11 cellular contexts compared by ENCODE assay signal in genomic region chr12:57741413-57741789, GRCh38. TPM values are rescaled to one million over a fixed set of nuclear protein-coding genes. Genes with fewer than 3 reads are reported as not detected.
A peak's percentile ranks its signal among the peaks of the same experiment; 100 is the strongest.
DNase-seq lines count a peak whose midpoint lies in the region; FAIRE-seq and TF ChIP-seq lines count a peak whose summit lies in the region.
"Had no signal": no experiment of that assay in that cellular context is flagged by ENCODE, and none has a peak within 500 bp of the region (broad histone marks: within the 10 kb centered on the region; RNA-seq: fewer than 3 reads in every experiment).

No MANE protein-coding gene starts in this region.

- no peak overlapping the region for H3K9ac ChIP-seq in H1 (replicated peaks in 1 of 4; ENCODE audit: extremely low read depth in 1 of 4, low read depth in 3 of 4, low read length in 3 of 4)

- no peak overlapping the region for H4K8ac ChIP-seq in H1 (ENCODE audit: extremely low read depth, insufficient read depth, low read length)

- no peak overlapping the region for H3K4me3 Mint-ChIP-seq in MCF 10A (ENCODE audit: unreplicated experiment)

- FAIRE-seq in H1 (lab: Jason Lieb, UNC) = no peak

- H3K79me2 ChIP-seq in OCI-LY7 (ENCODE audit: insufficient read depth, low read depth, low read length) (peaks cover 14% of the 10 kb centered on the region; the same call in 1 of the 2 replicates), H1 (ENCODE audit: control insufficient read depth in 1 of 2, insufficient read depth in 2 of 2, low read length in 2 of 2) (no peaks in the 10 kb centered on the region)

- H2BK5ac ChIP-seq in H1 (ENCODE audit: low read depth, low read length) = no peak overlapping the region

- no peaks in the 10 kb centered on the region for H3K36me3 ChIP-seq in breast epithelium
- peaks cover 15% of the 10 kb centered on the region for H3K36me3 ChIP-seq in OCI-LY7 (ENCODE audit: insufficient read depth, low read length)
- peaks cover 0 to 10% (median 5%) of the 10 kb centered on the region in 4 experiments; a peak in 5 of 8 replicates for H3K36me3 ChIP-seq in H1 (ENCODE audit: control insufficient read depth in 2 of 4, insufficient read depth in 4 of 4, low read length in 3 of 4)
- peaks cover 0 to 3% (median 1%) of the 10 kb centered on the region in 4 donors for H3K36me3 ChIP-seq in stomach

- no peak overlapping the region for H3K23ac ChIP-seq in H1 (ENCODE audit: insufficient read length)

- CTCF ChIA-PET in MCF 10A (lab: Yijun Ruan, JAX) = interaction anchor here (0.6 to 1.6 kb wide), 4 partner anchors 10 to 270 kb away, joined by 3 to 11 read pairs (median 4); no protein-coding TSS in a partner anchor
- CTCF ChIA-PET in OCI-LY7 (lab: Charles Lee; ENCODE audit: unreplicated experiment) = interaction anchor here (0.6 kb wide), 1 partner anchor 38 kb away, joined by 3 read pairs; no protein-coding TSS in a partner anchor
- CTCF ChIA-PET in H1 (lab: Charles Lee; ENCODE audit: partially characterized antibody) = interaction anchor here (0.6 to 11.2 kb wide), 14 partner anchors 8 to 222 kb away, joined by 3 to 149 read pairs (median 4); partner anchors contain the start of genes ARHGEF25, DDIT3 and OS9

- no peak overlapping the region for H4K5ac ChIP-seq in H1 (ENCODE audit: insufficient read length, low read depth, low read length)

- H2BK120ac ChIP-seq in H1 (replicated peaks; ENCODE audit: low read depth, low read length) = no peak overlapping the region

- no peak for TF ChIP-seq RAD21 in H1 (IDR thresholded peaks at IDR 0.05 in 1 of 2, conservative IDR thresholded peaks at IDR 0.05 in 1 of 2; ENCODE audit: low read depth in 2 of 2, low read length in 2 of 2)

- POLR2A ChIA-PET in MCF 10A (lab: Yijun Ruan, JAX) (interaction anchor here (1.6 to 1.8 kb wide), 2 partner anchors 15 to 47 kb away, joined by 4 read pairs; no protein-coding TSS in a partner anchor), OCI-LY7 (lab: Charles Lee) (interaction anchor here (0.6 to 1.8 kb wide), 6 partner anchors 9 to 1928 kb away, joined by 3 to 5 read pairs (median 4); partner anchors contain the start of gene DCTN2), H1 (lab: Charles Lee; ENCODE audit: partially characterized antibody) (interaction anchor here (1.0 to 3.9 kb wide), 7 partner anchors 9 to 133 kb away, joined by 3 to 25 read pairs (median 4); partner anchors contain the start of genes CDK4, EEF1AKMT3 and METTL1)

- H3K9me3 ChIP-seq in breast epithelium (no peaks in the 10 kb centered on the region), OCI-LY7 (ENCODE audit: low read length) (no peaks in the 10 kb centered on the region), H1 (ENCODE audit: insufficient read depth in 2 of 2, low read depth in 1 of 2, low read length in 1 of 2) (no peaks in the 10 kb centered on the region; a peak in 1 of 4 replicates), stomach (no peaks in the 10 kb centered on the region)

- peak overlapping the region; percentile 62; the same call in 1 of the 2 replicates for H2BK15ac ChIP-seq in H1 (ENCODE audit: low read length)

- WGBS in H1 (ENCODE audit: extremely low coverage in 1 of 2, insufficient coverage in 1 of 2, insufficient read length in 1 of 2, insufficient replicate concordance in 2 of 2, low coverage in 1 of 2, low lambda C conversion rate in 2 of 2, missing lambda C conversion rate in 1 of 2), 2 experiments = 77% methylated on average over 1 of the region's 1 CpG; no CpG with 5 or more reads in 1 of the 2 experiments
- WGBS in stomach, 5 donors = 56 to 81% (median 69%) methylated on average over 1 of the region's 1 CpG

- H3K4me2 ChIP-seq in OCI-LY7 (ENCODE audit: low read length) = peak overlapping the region; percentile 93
- peak overlapping the region in 1 of 2 experiments; percentile 23; a peak in 1 of 4 replicates for H3K4me2 ChIP-seq in H1 (ENCODE audit: insufficient read depth in 1 of 2, low read depth in 2 of 2, low read length in 2 of 2)

- no TSS peak for BruUV-seq in MCF 10A (replicated peaks; lab: Mats Ljungman, UMichigan)
- BruUV-seq in OCI-LY7 (replicated peaks; lab: Mats Ljungman, UMichigan) = no TSS peak

- H3K56ac ChIP-seq in H1 (replicated peaks; ENCODE audit: insufficient read length, low read depth, low read length) = no peak overlapping the region

- H3K9me3 Mint-ChIP-seq in MCF 10A (ENCODE audit: unreplicated experiment) = no peaks in the 10 kb centered on the region

- no peak overlapping the region for H2BK20ac ChIP-seq in H1 (ENCODE audit: low read length)

- H3K4me1 Mint-ChIP-seq in MCF 10A (ENCODE audit: insufficient read depth, unreplicated experiment) = peaks cover 17% of the 10 kb centered on the region

- no peak overlapping the region for H3K4ac ChIP-seq in H1 (replicated peaks; ENCODE audit: insufficient read length, low read depth, low read length)

- no peak overlapping the region for H4K91ac ChIP-seq in H1 (replicated peaks; ENCODE audit: insufficient read length, low read length)

- TF ChIP-seq EP300 in H1 (IDR thresholded peaks at IDR 0.05; ENCODE audit: borderline replicate concordance in 1 of 2, low read depth in 2 of 2, low read length in 2 of 2) = no peak
- no peak for TF ChIP-seq EP300 in stomach (IDR thresholded peaks at IDR 0.05)

- no peak overlapping the region for H2BK12ac ChIP-seq in H1 (ENCODE audit: low read depth, low read length)

- peaks cover 42% of the 10 kb centered on the region for H3K27me3 Mint-ChIP-seq in MCF 10A (ENCODE audit: insufficient read depth, unreplicated experiment)

- H2AFZ ChIP-seq in OCI-LY7 (ENCODE audit: low read length) (peak overlapping the region; percentile 66; the same call in 1 of the 2 replicates), H1 (ENCODE audit: low read length) (no peak overlapping the region)

- peaks cover 17 to 30% of the 10 kb centered on the region in 2 donors for H3K27me3 ChIP-seq in breast epithelium
- peaks cover 33 to 54% (median 50%) of the 10 kb centered on the region in 4 experiments for H3K27me3 ChIP-seq in H1 (replicated peaks in 1 of 4; ENCODE audit: control insufficient read depth in 3 of 4, extremely low read depth in 1 of 4, insufficient read depth in 3 of 4, low read length in 3 of 4)
- H3K27me3 ChIP-seq in stomach = peaks cover 15 to 71% (median 42%) of the 10 kb centered on the region in 3 donors

- no peaks in the 10 kb centered on the region for H3K9me2 ChIP-seq in OCI-LY7 (ENCODE audit: insufficient read depth, low read length)

- intact Hi-C loops in breast epithelium (cut with DNase I; ENCODE audit: low total_unique reads) (no loop called here), MCF 10A (cut with micrococcal nuclease) (no loop called here), OCI-LY7 (cut with micrococcal nuclease; ENCODE audit: unreplicated experiment) (loop anchor here (5.0 kb wide), 1 partner anchor 264 kb away; the partner anchor contains the start of gene ARHGAP9), stomach (cut with DNase I; ENCODE audit: low total_unique reads) (no loop called here)

- H3K27ac ChIP-seq in breast epithelium = no peak overlapping the region
- peak overlapping the region; percentile 45 for H3K27ac ChIP-seq in OCI-LY7 (ENCODE audit: low read depth, low read length, poor library complexity, severe bottlenecking)
- H3K27ac ChIP-seq in H1 (ENCODE audit: low read depth, low read length) = no peak overlapping the region
- peak overlapping the region in 4 of 5 donors; percentile 0 to 71 (median 29) for H3K27ac ChIP-seq in stomach

- H3K23me2 ChIP-seq in H1 (ENCODE audit: low read depth, low read length) = peaks cover 6% of the 10 kb centered on the region

- TF ChIP-seq POLR2A in breast epithelium (IDR thresholded peaks at IDR 0.05) (no peak), H1 (IDR thresholded peaks at IDR 0.05; ENCODE audit: control extremely low read depth in 1 of 2, low read depth in 2 of 2, low read length in 2 of 2) (no peak), stomach (IDR thresholded peaks at IDR 0.05) (no peak)

- no peak overlapping the region for H2AK5ac ChIP-seq in H1 (ENCODE audit: low read depth, low read length)

- H3K18ac ChIP-seq in H1 (ENCODE audit: extremely low read depth, low read length) = no peak overlapping the region

- H3K36me3 Mint-ChIP-seq in MCF 10A (ENCODE audit: insufficient read depth, unreplicated experiment) = peaks cover 15% of the 10 kb centered on the region

- H4K20me1 ChIP-seq in OCI-LY7 (ENCODE audit: insufficient read depth, low read length) = no peaks in the 10 kb centered on the region
- peaks cover 0 to 6% of the 10 kb centered on the region in 2 experiments for H4K20me1 ChIP-seq in H1 (replicated peaks in 1 of 2; ENCODE audit: control insufficient read depth in 1 of 2, insufficient read depth in 2 of 2, low read length in 2 of 2)

- H3K4me1 ChIP-seq in breast epithelium (peaks cover 9 to 20% of the 10 kb centered on the region in 2 donors), OCI-LY7 (ENCODE audit: insufficient read depth, low read length, poor library complexity, severe bottlenecking) (peaks cover 47% of the 10 kb centered on the region), H1 (replicated peaks in 1 of 4; ENCODE audit: control insufficient read depth in 3 of 4, insufficient read depth in 4 of 4, low read length in 3 of 4) (peaks cover 0 to 28% (median 14%) of the 10 kb centered on the region in 4 experiments; a peak in 6 of 7 replicates), stomach (peaks cover 36 to 64% (median 47%) of the 10 kb centered on the region in 4 donors)

- H3K27ac Mint-ChIP-seq in MCF 10A (ENCODE audit: low read depth, unreplicated experiment) = no peak overlapping the region

- TF ChIP-seq CTCF in breast epithelium (IDR thresholded peaks at IDR 0.05) (no peak), MCF 10A (IDR thresholded peaks at IDR 0.05; ENCODE audit: unreplicated experiment) (no peak), OCI-LY7 (conservative IDR thresholded peaks at IDR 0.05; ENCODE audit: low read length) (no peak), H1 (IDR thresholded peaks at IDR 0.05; ENCODE audit: control extremely low read depth in 1 of 3, insufficient read depth in 1 of 3, low read depth in 1 of 3, low read length in 3 of 3) (no peak), stomach (IDR thresholded peaks at IDR 0.05) (no peak)

- H3K14ac ChIP-seq in H1 (ENCODE audit: insufficient read length) = no peak overlapping the region

- DNase-seq in breast epithelium (ENCODE audit: low spot score in 2 of 2) (no peak), MCF 10A (ENCODE audit: unreplicated experiment) (no peak), OCI-LY7 (ENCODE audit: low spot score) (no peak), H1 (ENCODE audit: low read depth in 1 of 2, low spot score in 2 of 2) (no peak), stomach (no peak), activated gamma-delta T cell treated with Interleukin-2 at 50 U/mL for 16 hours (no peak), cortex of kidney (lab: John Stamatoyannopoulos, UW) (no peak), NOMO-1 treated with DMSO at 0.1 percent for 48 hours (lab: John Stamatoyannopoulos, UW; ENCODE audit: unreplicated experiment) (no peak)
- DNase-seq: NCI-H1417 treated with DMSO at 0.1 percent for 48 hours, T1000 had no signal

- H3K79me1 ChIP-seq in H1 (ENCODE audit: low read depth, low read length) = peaks cover 6% of the 10 kb centered on the region

- H3K4me3 ChIP-seq in breast epithelium (peak overlapping the region in 2 of 3 donors; percentile 15 to 40), OCI-LY7 (ENCODE audit: low read depth, low read length, poor library complexity, severe bottlenecking) (peak overlapping the region; percentile 80), H1 (ENCODE audit: extremely low read depth in 1 of 4, insufficient read depth in 2 of 4, low read depth in 3 of 4, low read length in 4 of 4) (no peak overlapping the region), stomach (peak overlapping the region; percentile 11 to 41 (median 36))
- H3K4me3 ChIP-seq: lung had no signal

RNA-seq across cellular contexts. Expression of gene AGAP2, which starts 2.9 kb away (rescaled TPM):
- total RNA-seq in breast epithelium (1 to 10 TPM; 1.2 to 1.8 (median 1.6) TPM), MCF 10A (2022) (0.19 TPM in 1 of 2 replicates, not detected in the other), OCI-LY7 (2022) (26.5 and 28.8 TPM in 2 replicates), stomach (1 to 10 TPM in 2 of 5 donors, under 1 TPM in 2, not detected in 1; under 0.01 to 5.7 (median 1.5) TPM)
- 10.7 and 14.8 TPM in 2 replicates for total RNA-seq in OCI-LY7 (2014; rRNA removed; shearing (Covaris generic))
- 1.5 and 1.7 TPM in 2 replicates for total RNA-seq in H1 (2021; fragmentation: NEBNext Ultra II Directional; extraction: Animal tissue kit (Norgen Biotek cat#: 25700))
- polyA plus RNA-seq in H1 (2011; rRNA removed) (1.5 and 1.8 TPM in 2 replicates), stomach (under 1 TPM; 0.53 to 0.68 (median 0.61) TPM)
- polyA plus RNA-seq in H1 (2011; cell fraction: cytosol; rRNA removed) = 1.4 TPM
- 6.8 TPM for polyA plus RNA-seq in H1 (2011; cell fraction: nucleus; rRNA removed)
- 1.7 to 2.6 TPM (median 2.1 TPM) in 4 replicates for polyA plus RNA-seq in H1 (2012, experiment 1 of 2)
- polyA plus RNA-seq in H1 (2012, experiment 2 of 2) = 0.91 TPM
- 1.0 TPM for polyA plus RNA-seq in H1 (2013, experiment 1 of 2)
- 1.3 TPM for polyA plus RNA-seq in H1 (2013, experiment 2 of 2)
- 0.63 and 0.98 TPM in 2 replicates for polyA minus RNA-seq in H1 (2011; rRNA and poly(A)+ RNA removed)
- polyA minus RNA-seq in H1 (2011; cell fraction: cytosol; rRNA and poly(A)+ RNA removed) = 2.1 TPM
- polyA minus RNA-seq in H1 (2011; cell fraction: nucleus; rRNA and poly(A)+ RNA removed) = 2.8 TPM

RNA-seq across cellular contexts. Expression of gene TSPAN31, which starts 3.4 kb away (rescaled TPM):
- 100 to 1,000 TPM in 1 of 3 donors, 10 to 100 TPM in 2; 55.5 to 107 (median 73.1) TPM for total RNA-seq in breast epithelium
- total RNA-seq in MCF 10A (2022) = 24.8 and 30.9 TPM in 2 replicates
- total RNA-seq in OCI-LY7 (2014; rRNA removed; shearing (Covaris generic)) = 0.80 and 2.4 TPM in 2 replicates
- total RNA-seq in OCI-LY7 (2022) = 6.3 and 6.4 TPM in 2 replicates
- 15.2 and 15.8 TPM in 2 replicates for total RNA-seq in H1 (2021; fragmentation: NEBNext Ultra II Directional; extraction: Animal tissue kit (Norgen Biotek cat#: 25700))
- 23.3 and 31.4 TPM in 2 replicates for polyA plus RNA-seq in H1 (2011; rRNA removed)
- polyA plus RNA-seq in H1 (2011; cell fraction: cytosol; rRNA removed) = 22.7 TPM
- polyA plus RNA-seq in H1 (2011; cell fraction: nucleus; rRNA removed) = 12.1 TPM
- 14.1 to 22.6 TPM (median 19.5 TPM) in 4 replicates for polyA plus RNA-seq in H1 (2012, experiment 1 of 2)
- polyA plus RNA-seq in H1 (2012, experiment 2 of 2) = 20.3 TPM
- 15.8 TPM for polyA plus RNA-seq in H1 (2013, experiment 1 of 2)
- polyA plus RNA-seq in H1 (2013, experiment 2 of 2) = 17.6 TPM
- 26.3 and 33.9 TPM in 2 replicates for polyA minus RNA-seq in H1 (2011; rRNA and poly(A)+ RNA removed)
- polyA minus RNA-seq in H1 (2011; cell fraction: cytosol; rRNA and poly(A)+ RNA removed) = 11.2 TPM
- polyA minus RNA-seq in H1 (2011; cell fraction: nucleus; rRNA and poly(A)+ RNA removed) = 15.2 TPM
- 10 to 100 TPM; 10.1 to 46.8 (median 20.4) TPM for total RNA-seq in stomach
- polyA plus RNA-seq in stomach = 10 to 100 TPM; 14.7 to 27.5 (median 18.4) TPM

RNA-seq across cellular contexts. Expression of gene CDK4, which starts 10.7 kb away (rescaled TPM):
- total RNA-seq in breast epithelium (100 to 1,000 TPM; 105 to 136 (median 109) TPM), MCF 10A (2022) (117 and 123 TPM in 2 replicates), OCI-LY7 (2022) (172 and 192 TPM in 2 replicates), stomach (100 to 1,000 TPM in 2 of 5 donors, 10 to 100 TPM in 3; 26.3 to 113 (median 39.1) TPM)
- total RNA-seq in OCI-LY7 (2014; rRNA removed; shearing (Covaris generic)) = 272 and 280 TPM in 2 replicates
- total RNA-seq in H1 (2021; fragmentation: NEBNext Ultra II Directional; extraction: Animal tissue kit (Norgen Biotek cat#: 25700)) = 174 and 180 TPM in 2 replicates
- polyA plus RNA-seq in H1 (2011; rRNA removed) (311 and 368 TPM in 2 replicates), stomach (10 to 100 TPM; 43.7 to 70.7 (median 57.3) TPM)
- polyA plus RNA-seq in H1 (2011; cell fraction: cytosol; rRNA removed) = 368 TPM
- 288 TPM for polyA plus RNA-seq in H1 (2011; cell fraction: nucleus; rRNA removed)
- polyA plus RNA-seq in H1 (2012, experiment 1 of 2) = 210 to 260 TPM (median 226 TPM) in 4 replicates
- polyA plus RNA-seq in H1 (2012, experiment 2 of 2) = 272 TPM
- polyA plus RNA-seq in H1 (2013, experiment 1 of 2) = 111 TPM
- 105 TPM for polyA plus RNA-seq in H1 (2013, experiment 2 of 2)
- 218 and 329 TPM in 2 replicates for polyA minus RNA-seq in H1 (2011; rRNA and poly(A)+ RNA removed)
- 110 TPM for polyA minus RNA-seq in H1 (2011; cell fraction: cytosol; rRNA and poly(A)+ RNA removed)
- 99.0 TPM for polyA minus RNA-seq in H1 (2011; cell fraction: nucleus; rRNA and poly(A)+ RNA removed)

RNA-seq across cellular contexts. Expression of gene MARCHF9, which starts 13.5 kb away (rescaled TPM):
- total RNA-seq in breast epithelium = 1 to 10 TPM; 6.9 to 9.8 (median 7.5) TPM
- 8.7 and 12.5 TPM in 2 replicates for total RNA-seq in MCF 10A (2022)
- total RNA-seq in OCI-LY7 (2014; rRNA removed; shearing (Covaris generic)) = 29.3 and 29.4 TPM in 2 replicates
- 46.2 and 47.7 TPM in 2 replicates for total RNA-seq in OCI-LY7 (2022)
- total RNA-seq in H1 (2021; fragmentation: NEBNext Ultra II Directional; extraction: Animal tissue kit (Norgen Biotek cat#: 25700)) = 6.1 and 6.4 TPM in 2 replicates
- 6.6 and 7.8 TPM in 2 replicates for polyA plus RNA-seq in H1 (2011; rRNA removed)
- 7.0 TPM for polyA plus RNA-seq in H1 (2011; cell fraction: cytosol; rRNA removed)
- polyA plus RNA-seq in H1 (2011; cell fraction: nucleus; rRNA removed) = 13.3 TPM
- 4.7 to 8.7 TPM (median 8.1 TPM) in 4 replicates for polyA plus RNA-seq in H1 (2012, experiment 1 of 2)
- polyA plus RNA-seq in H1 (2012, experiment 2 of 2) = 8.9 TPM
- 4.9 TPM for polyA plus RNA-seq in H1 (2013, experiment 1 of 2)
- 4.5 TPM for polyA plus RNA-seq in H1 (2013, experiment 2 of 2)
- 5.9 and 6.2 TPM in 2 replicates for polyA minus RNA-seq in H1 (2011; rRNA and poly(A)+ RNA removed)
- 3.5 TPM for polyA minus RNA-seq in H1 (2011; cell fraction: cytosol; rRNA and poly(A)+ RNA removed)
- 4.1 TPM for polyA minus RNA-seq in H1 (2011; cell fraction: nucleus; rRNA and poly(A)+ RNA removed)
- total RNA-seq in stomach = 10 to 100 TPM in 1 of 5 donors, 1 to 10 TPM in 4; 1.0 to 14.7 (median 8.7) TPM
- 10 to 100 TPM in 2 of 3 donors, 1 to 10 TPM in 1; 7.0 to 16.0 (median 14.7) TPM for polyA plus RNA-seq in stomach

RNA-seq across cellular contexts. Expression of gene CYP27B1, which starts 25.5 kb away (rescaled TPM):
- total RNA-seq in breast epithelium (1 to 10 TPM in 1 of 3 donors, under 1 TPM in 2; 0.33 to 2.2 (median 0.48) TPM), MCF 10A (2022) (12.6 and 27.5 TPM in 2 replicates), OCI-LY7 (2022) (6.6 and 6.9 TPM in 2 replicates), stomach (1 to 10 TPM in 4 of 5 donors, not detected in 1; 1.0 to 3.1 (median 1.8) TPM)
- 6.5 and 7.1 TPM in 2 replicates for total RNA-seq in OCI-LY7 (2014; rRNA removed; shearing (Covaris generic))
- 2.3 and 3.3 TPM in 2 replicates for total RNA-seq in H1 (2021; fragmentation: NEBNext Ultra II Directional; extraction: Animal tissue kit (Norgen Biotek cat#: 25700))
- polyA plus RNA-seq in H1 (2011; rRNA removed) (2.6 and 2.9 TPM in 2 replicates), stomach (1 to 10 TPM in 1 of 3 donors, under 1 TPM in 2; 0.56 to 1.4 (median 0.73) TPM)
- 2.5 TPM for polyA plus RNA-seq in H1 (2011; cell fraction: cytosol; rRNA removed)
- 6.3 TPM for polyA plus RNA-seq in H1 (2011; cell fraction: nucleus; rRNA removed)
- polyA plus RNA-seq in H1 (2012, experiment 1 of 2) = 1.9 to 2.5 TPM (median 2.3 TPM) in 4 replicates
- 1.9 TPM for polyA plus RNA-seq in H1 (2012, experiment 2 of 2)
- 1.4 TPM for polyA plus RNA-seq in H1 (2013, experiment 1 of 2)
- polyA plus RNA-seq in H1 (2013, experiment 2 of 2) = 1.2 TPM
- 2.0 and 2.1 TPM in 2 replicates for polyA minus RNA-seq in H1 (2011; rRNA and poly(A)+ RNA removed)
- 4.8 TPM for polyA minus RNA-seq in H1 (2011; cell fraction: cytosol; rRNA and poly(A)+ RNA removed)
- polyA minus RNA-seq in H1 (2011; cell fraction: nucleus; rRNA and poly(A)+ RNA removed) = 4.4 TPM

Comparison
In these comparisons a context has a peak if more than half of its experiments do, and no peak if none do; other contexts are left out.
1. H3K27ac ChIP-seq: peak in OCI-LY7 (single experiment) and stomach (4 of 5); none in breast epithelium (0 of 2) and H1 (single experiment).
2. H3K4me3 ChIP-seq: peak in breast epithelium (2 of 3), OCI-LY7 (single experiment) and stomach (4 of 4); none in H1 (0 of 4).